ENCODE assay signal across 8 cellular contexts in the genomic region with DNA sequence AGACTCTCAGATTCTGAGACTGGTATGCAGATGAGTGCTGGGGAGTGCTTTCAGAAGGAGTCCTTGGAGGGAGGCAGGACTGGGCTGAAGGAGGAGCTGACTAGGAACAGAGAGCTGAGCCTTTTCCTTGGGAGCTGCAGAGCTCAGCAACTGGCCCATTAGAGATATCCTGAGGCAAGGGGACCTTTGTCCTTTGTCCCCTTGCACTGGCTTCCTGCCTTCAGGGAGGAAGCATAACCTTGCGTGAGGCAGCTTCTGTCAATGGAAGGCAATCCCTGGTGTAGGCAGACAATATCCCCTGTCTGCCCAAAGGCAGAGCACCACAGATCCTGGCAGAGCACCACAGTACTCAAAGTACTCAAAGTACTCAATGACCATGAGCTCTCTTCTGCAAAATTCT.
"Had no signal": no experiment of that assay in that cellular context is flagged by ENCODE, and none has a peak within 500 bp of the region (broad histone marks: within the 10 kb centered on the region; RNA-seq: fewer than 3 reads in every experiment).

No MANE protein-coding gene starts in this region.

- H3K4me3 ChIP-seq: GM23338, HAP-1 had no signal

- H3K36me3 ChIP-seq: HAP-1 had no signal

- DNase-seq: H7, HFFc6, KBM-7 had no signal

- H3K27ac ChIP-seq: KMS-11 had no signal

- H3K4me1 ChIP-seq: HAP-1 had no signal

- H3K9me3 ChIP-seq: HAP-1 had no signal

- H2AFZ ChIP-seq: GM23338 had no signal

- ATAC-seq: GM23338, HCT116 had no signal

- FAIRE-seq: HTR-8/SVneo had no signal

- H3K4me2 ChIP-seq: GM23338, KMS-11 had no signal

- H3K9ac ChIP-seq: KMS-11 had no signal
